In genomic region chr3:4313606-4314308, GRCh38 we compare ENCODE assay signal across 1 cellular context.
TF ChIP-seq lines count a peak whose summit lies in the region.

No MANE protein-coding gene starts in this region.

TF ChIP-seq in HepG2, 621 proteins besides CTCF, POLR2A, EP300 and RAD21:
- TF ChIP-seq ZNF275 (CRISPR knock-in tag; IDR thresholded peaks at IDR 0.05; ENCODE audit: borderline replicate concordance) = no peak
- peak; percentile 95 for TF ChIP-seq RARA (CRISPR knock-in tag; IDR thresholded peaks at IDR 0.05)
- no peak for TF ChIP-seq ZNF446 (CRISPR knock-in tag; IDR thresholded peaks at IDR 0.05)
- peak; percentile 20; the same call in 1 of the 2 replicates for TF ChIP-seq TCF7 (IDR thresholded peaks at IDR 0.05; ENCODE audit: low read depth)
- TF ChIP-seq CEBPZ (IDR thresholded peaks at IDR 0.05; ENCODE audit: low read length) = no peak
- no peak for TF ChIP-seq SNAPC4 (CRISPR knock-in tag; IDR thresholded peaks at IDR 0.05)
- TF ChIP-seq PAF1 (CRISPR knock-in tag; IDR thresholded peaks at IDR 0.05) = no peak
- no peak for TF ChIP-seq FOXA1 (IDR thresholded peaks at IDR 0.05)
- 0 out of 2 replicates have a peak, but pooled peaks have one; percentile 42 for TF ChIP-seq FOXA1 (CRISPR knock-in tag; IDR thresholded peaks at IDR 0.05)
- no peak for TF ChIP-seq SAFB2 (CRISPR knock-in tag; IDR thresholded peaks at IDR 0.05; ENCODE audit: borderline replicate concordance, low read depth)
- peak; percentile 76 for TF ChIP-seq TEAD3 (CRISPR knock-in tag; optimal IDR thresholded peaks at IDR 0.05; ENCODE audit: borderline replicate concordance)
- no peak for TF ChIP-seq TCF12 (IDR thresholded peaks at IDR 0.05)
- no peak for TF ChIP-seq TCF12 (CRISPR knock-in tag; IDR thresholded peaks at IDR 0.05)
- TF ChIP-seq BATF2 (CRISPR knock-in tag; IDR thresholded peaks at IDR 0.05) = no peak
- no peak for TF ChIP-seq ZNF710 (CRISPR knock-in tag; IDR thresholded peaks at IDR 0.05; ENCODE audit: borderline replicate concordance)
- no peak for TF ChIP-seq ZNF512 (CRISPR knock-in tag; IDR thresholded peaks at IDR 0.05)
- no peak for TF ChIP-seq FOXJ3 (CRISPR knock-in tag; IDR thresholded peaks at IDR 0.05; ENCODE audit: borderline replicate concordance)
- TF ChIP-seq NONO (IDR thresholded peaks at IDR 0.05) = no peak
- TF ChIP-seq NONO (CRISPR knock-in tag; conservative IDR thresholded peaks at IDR 0.05) = no peak
- no peak for TF ChIP-seq ZHX1 (CRISPR knock-in tag; IDR thresholded peaks at IDR 0.05; ENCODE audit: low read depth)
- TF ChIP-seq ZNF652 (CRISPR knock-in tag; IDR thresholded peaks at IDR 0.05; ENCODE audit: borderline replicate concordance, low read depth) = no peak
- TF ChIP-seq GTF2F1 (IDR thresholded peaks at IDR 0.05; ENCODE audit: low read length) = no peak
- TF ChIP-seq BCLAF1 (IDR thresholded peaks at IDR 0.05) = no peak
- TF ChIP-seq ZNF614 (CRISPR knock-in tag; IDR thresholded peaks at IDR 0.05; ENCODE audit: borderline replicate concordance) = no peak
